ENCODE assay signal across 33 cellular contexts in genomic region chr10:69748621-69749020, GRCh38. TPM values are rescaled to one million over a fixed set of nuclear protein-coding genes. Genes with fewer than 3 reads are reported as not detected.
A peak's percentile ranks its signal among the peaks of the same experiment; 100 is the strongest.
DNase-seq lines count a peak whose midpoint lies in the region; ATAC-seq and TF ChIP-seq lines count a peak whose summit lies in the region.
"Had no signal": no experiment of that assay in that cellular context is flagged by ENCODE, and none has a peak within 500 bp of the region (broad histone marks: within the 10 kb centered on the region; RNA-seq: fewer than 3 reads in every experiment).

No MANE protein-coding gene starts in this region.

- H3K4me1 Mint-ChIP-seq in natural killer cell treated with Interleukin-12 subunit alpha and Interleukin-12 subunit beta and Interleukin-15 and Interleukin-18, amount 100 ng/mL, for 72 hours (ENCODE audit: low read depth in 2 of 2), result no peaks in the 10 kb centered on the region
- H3K4me1 Mint-ChIP-seq in natural killer cell (no peaks in the 10 kb centered on the region), immature natural killer cell (no peaks in the 10 kb centered on the region), CD14-positive monocyte (no peaks in the 10 kb centered on the region)
- H3K4me1 Mint-ChIP-seq in stimulated activated naive CD8-positive, alpha-beta T cell treated with anti-CD3 and anti-CD28 coated beads, Interleukin-15, amount 100 ng/mL, for 72 hours, result no peaks in the 10 kb centered on the region
- H3K4me1 Mint-ChIP-seq: activated CD4-positive, alpha-beta T cell treated with anti-CD3 and anti-CD28 coated beads, Interleukin-2, amount 10 ng/mL, durations not matched to agents 7 days and 5 days; naive B cell had no signal

- H2AFZ ChIP-seq in mesenchymal stem cell (ENCODE audit: low read depth, low read length), result no peak overlapping the region

- no peak overlapping the region for H3K4me2 ChIP-seq in mesenchymal stem cell (ENCODE audit: low read length, poor library complexity, severe bottlenecking)

- ATAC-seq in natural killer cell treated with Interleukin-12 subunit alpha and Interleukin-12 subunit beta and Interleukin-15 and Interleukin-18, amount 100 ng/mL, for 72 hours, result peak in 1 of 2 donors; percentile 40
- no peak for ATAC-seq in natural killer cell
- no peak for ATAC-seq in stimulated activated naive CD8-positive, alpha-beta T cell treated with anti-CD3 and anti-CD28 coated beads, Interleukin-15, amount 100 ng/mL, for 72 hours
- ATAC-seq: activated naive CD4-positive, alpha-beta T cell treated with anti-CD3 and anti-CD28 coated beads, Interleukin-2, amount 50 U/mL, for 72 hours; CD8-positive, alpha-beta T cell; GM12878; HCT116; heart left ventricle had no signal

- no peak overlapping the region for H2AK5ac ChIP-seq in mesenchymal stem cell (ENCODE audit: low read length, severe bottlenecking)

- no peaks in the 10 kb centered on the region for H3K36me3 Mint-ChIP-seq in natural killer cell treated with Interleukin-12 subunit alpha and Interleukin-12 subunit beta and Interleukin-15 and Interleukin-18, amount 100 ng/mL, for 72 hours
- H3K36me3 Mint-ChIP-seq in natural killer cell (no peaks in the 10 kb centered on the region), immature natural killer cell (peaks cover 0 to 4% (median 0%) of the 10 kb centered on the region in 3 donors), CD14-positive monocyte (no peaks in the 10 kb centered on the region)
- H3K36me3 Mint-ChIP-seq: activated naive CD4-positive, alpha-beta T cell treated with anti-CD3 and anti-CD28 coated beads, Interleukin-2, amount 50 U/mL, for 72 hours; CD8-positive, alpha-beta T cell; mesothelial cell of epicardium; naive B cell had no signal

- H2BK5ac ChIP-seq in mesenchymal stem cell (ENCODE audit: low read depth, low read length, poor library complexity, severe bottlenecking), result no peak overlapping the region

- H3K27me3 Mint-ChIP-seq in natural killer cell treated with Interleukin-12 subunit alpha and Interleukin-12 subunit beta and Interleukin-15 and Interleukin-18, amount 100 ng/mL, for 72 hours, result peaks cover 19 to 53% of the 10 kb centered on the region in 2 donors
- peaks cover 26 to 29% of the 10 kb centered on the region in 2 donors for H3K27me3 Mint-ChIP-seq in natural killer cell (ENCODE audit: low read depth in 2 of 2)
- H3K27me3 Mint-ChIP-seq in immature natural killer cell (ENCODE audit: low read depth in 3 of 3), result peaks cover 10 to 12% (median 11%) of the 10 kb centered on the region in 3 donors
- H3K27me3 Mint-ChIP-seq in stimulated activated naive CD8-positive, alpha-beta T cell treated with anti-CD3 and anti-CD28 coated beads, Interleukin-15, amount 100 ng/mL, for 72 hours, result peaks cover 29% of the 10 kb centered on the region
- H3K27me3 Mint-ChIP-seq in CD14-positive monocyte (ENCODE audit: low read depth in 3 of 3), result peaks cover 3 to 17% (median 15%) of the 10 kb centered on the region in 3 donors

- intact Hi-C loops in natural killer cell (cut with micrococcal nuclease), result no loop called here
- intact Hi-C loops in CD14-positive monocyte (cut with micrococcal nuclease), result no loop called here

- H3K79me1 ChIP-seq in mesenchymal stem cell (replicated peaks; ENCODE audit: low read length, poor library complexity, severe bottlenecking), result no peaks in the 10 kb centered on the region

- peaks cover 10% of the 10 kb centered on the region for H3K4me1 ChIP-seq in adipocyte (ENCODE audit: control insufficient read depth, insufficient read depth, low read length)
- peaks cover 12% of the 10 kb centered on the region for H3K4me1 ChIP-seq in mesenchymal stem cell (ENCODE audit: control insufficient read depth, insufficient read depth, low read depth, low read length)
- H3K4me1 ChIP-seq: heart left ventricle had no signal

- no peaks in the 10 kb centered on the region for H3K9me3 Mint-ChIP-seq in natural killer cell treated with Interleukin-12 subunit alpha and Interleukin-12 subunit beta and Interleukin-15 and Interleukin-18, amount 100 ng/mL, for 72 hours
- H3K9me3 Mint-ChIP-seq in natural killer cell (no peaks in the 10 kb centered on the region), immature natural killer cell (no peaks in the 10 kb centered on the region), CD14-positive monocyte (peaks cover 0 to 2% (median 0%) of the 10 kb centered on the region in 7 donors)
- H3K9me3 Mint-ChIP-seq in stimulated activated naive CD8-positive, alpha-beta T cell treated with anti-CD3 and anti-CD28 coated beads, Interleukin-15, amount 100 ng/mL, for 72 hours, result no peaks in the 10 kb centered on the region
- H3K9me3 Mint-ChIP-seq: activated CD4-positive, alpha-beta T cell treated with anti-CD3 and anti-CD28 coated beads, Interleukin-2, amount 10 ng/mL, durations not matched to agents 7 days and 5 days; activated naive CD4-positive, alpha-beta T cell treated with anti-CD3 and anti-CD28 coated beads, Interleukin-2, amount 50 U/mL, for 72 hours; CD8-positive, alpha-beta T cell; mesothelial cell of epicardium; naive B cell had no signal

- no peak overlapping the region for H3K18ac ChIP-seq in mesenchymal stem cell (ENCODE audit: low read depth in 1 of 2, low read length in 2 of 2)

- H2BK15ac ChIP-seq in mesenchymal stem cell (ENCODE audit: low read depth, poor library complexity, severe bottlenecking), result no peak overlapping the region

- H3K14ac ChIP-seq in mesenchymal stem cell (ENCODE audit: low read length in 2 of 2), result no peak overlapping the region

- H4K91ac ChIP-seq in mesenchymal stem cell (ENCODE audit: low read length), result peak overlapping the region; percentile 22

- H3K4me3 Mint-ChIP-seq in natural killer cell treated with Interleukin-12 subunit alpha and Interleukin-12 subunit beta and Interleukin-15 and Interleukin-18, amount 100 ng/mL, for 72 hours, result no peak overlapping the region
- H3K4me3 Mint-ChIP-seq in natural killer cell (no peak overlapping the region), immature natural killer cell (no peak overlapping the region), CD14-positive monocyte (no peak overlapping the region)
- H3K4me3 Mint-ChIP-seq in stimulated activated naive CD8-positive, alpha-beta T cell treated with anti-CD3 and anti-CD28 coated beads, Interleukin-15, amount 100 ng/mL, for 72 hours, result no peak overlapping the region
- H3K4me3 Mint-ChIP-seq: activated CD4-positive, alpha-beta T cell treated with anti-CD3 and anti-CD28 coated beads, Interleukin-2, amount 10 ng/mL, durations not matched to agents 7 days and 5 days; CD8-positive, alpha-beta T cell; mesothelial cell of epicardium; naive B cell had no signal

- no peak for TF ChIP-seq CTCF in natural killer cell (IDR thresholded peaks at IDR 0.05)
- TF ChIP-seq CTCF in CD14-positive monocyte (IDR thresholded peaks at IDR 0.05), result no peak

- H3K4me3 ChIP-seq in adipocyte (ENCODE audit: low read length) (no peak overlapping the region), mesenchymal stem cell (ENCODE audit: insufficient read depth in 1 of 2, low read depth in 1 of 2, low read length in 2 of 2) (no peak overlapping the region)
- H3K4me3 ChIP-seq: coronary artery, GM12878, heart left ventricle had no signal

- no peak overlapping the region for H3K27ac ChIP-seq in mesenchymal stem cell (ENCODE audit: low read length, poor library complexity, severe bottlenecking)
- H3K27ac ChIP-seq: epithelial cell of prostate, foreskin keratinocyte, heart left ventricle had no signal

- peak overlapping the region; percentile 56 for H4K8ac ChIP-seq in mesenchymal stem cell (ENCODE audit: low read length)

- DNase-seq in natural killer cell treated with Interleukin-12 subunit alpha and Interleukin-12 subunit beta and Interleukin-15 and Interleukin-18, amount 100 ng/mL, for 72 hours (ENCODE audit: low spot score), result peak; percentile 15
- DNase-seq in natural killer cell, result no peak
- peak; percentile 56 for DNase-seq in adipocyte (ENCODE audit: low read depth)
- DNase-seq in mesenchymal stem cell, result peak; percentile 15
- DNase-seq in AG08396 (ENCODE audit: low spot score), result no peak
- no peak for DNase-seq in immature natural killer cell
- DNase-seq in stimulated activated naive CD8-positive, alpha-beta T cell treated with anti-CD3 and anti-CD28 coated beads, Interleukin-15, amount 100 ng/mL, for 72 hours, result no peak
- no peak for DNase-seq in CD14-positive monocyte (ENCODE audit: low spot score)
- DNase-seq: 8988T; activated CD4-positive, alpha-beta T cell treated with anti-CD3 and anti-CD28 coated beads, Interleukin-2, amount 10 ng/mL, durations not matched to agents 7 days and 5 days; activated effector memory CD4-positive, alpha-beta T cell treated with Interleukin-2 at 50 U/mL for 16 hours; anterior cingulate cortex; CD8-positive, alpha-beta T cell; DMS 273 treated with DMSO at 0.1 percent for 48 hours; effector CD8-positive, alpha-beta T cell; heart left ventricle; naive B cell; NCI-H1048; NCI-H1694; NCI-H446 treated with DMSO at 0.1 percent for 48 hours; NCI-H774; stimulated activated CD4-positive, alpha-beta T cell treated with anti-CD3 and anti-CD28 coated beads, Interleukin-15, amount 100 ng/mL, for 24 hours; stimulated activated CD4-positive, alpha-beta T cell treated with anti-CD3 and anti-CD28 coated beads, Interleukin-4, amount 100 ng/mL, for 4 hours; T1000; trophoblast cell had no signal

- H2BK12ac ChIP-seq in mesenchymal stem cell (ENCODE audit: low read length in 2 of 2), result no peak overlapping the region

- H3K36me3 ChIP-seq in adipocyte (ENCODE audit: control insufficient read depth, insufficient read depth, low read length, severe bottlenecking), result no peaks in the 10 kb centered on the region
- no peaks in the 10 kb centered on the region for H3K36me3 ChIP-seq in mesenchymal stem cell (ENCODE audit: control insufficient read depth in 1 of 2, insufficient read depth in 2 of 2, low read depth in 1 of 2, low read length in 2 of 2)
- H3K36me3 ChIP-seq: heart left ventricle had no signal

- H3K4ac ChIP-seq in mesenchymal stem cell (ENCODE audit: low read depth in 1 of 2, low read length in 2 of 2), result peak overlapping the region in 1 of 2 experiments; percentile 5

- no peak overlapping the region for H3K27ac Mint-ChIP-seq in natural killer cell treated with Interleukin-12 subunit alpha and Interleukin-12 subunit beta and Interleukin-15 and Interleukin-18, amount 100 ng/mL, for 72 hours
- H3K27ac Mint-ChIP-seq in natural killer cell, result no peak overlapping the region
- H3K27ac Mint-ChIP-seq in immature natural killer cell, result no peak overlapping the region
- no peak overlapping the region for H3K27ac Mint-ChIP-seq in stimulated activated naive CD8-positive, alpha-beta T cell treated with anti-CD3 and anti-CD28 coated beads, Interleukin-15, amount 100 ng/mL, for 72 hours
- H3K27ac Mint-ChIP-seq in CD14-positive monocyte, result no peak overlapping the region
- H3K27ac Mint-ChIP-seq: activated CD4-positive, alpha-beta T cell treated with anti-CD3 and anti-CD28 coated beads, Interleukin-2, amount 10 ng/mL, durations not matched to agents 7 days and 5 days; activated naive CD4-positive, alpha-beta T cell treated with anti-CD3 and anti-CD28 coated beads, Interleukin-2, amount 50 U/mL, for 72 hours; CD8-positive, alpha-beta T cell; mesothelial cell of epicardium; naive B cell had no signal

- H3K9ac ChIP-seq in adipocyte (ENCODE audit: low read length) (no peak overlapping the region), mesenchymal stem cell (ENCODE audit: low read length) (no peak overlapping the region)

- no peak overlapping the region for H2BK120ac ChIP-seq in mesenchymal stem cell (ENCODE audit: low read depth, low read length)

- H3K23ac ChIP-seq in mesenchymal stem cell (ENCODE audit: low read length in 2 of 2), result no peak overlapping the region

- WGBS in mesenchymal stem cell, result 65% methylated on average over 1 of the region's 1 CpG

- H3K27me3 ChIP-seq in adipocyte (replicated peaks; ENCODE audit: control insufficient read depth, insufficient read depth, low read length) (peaks cover 59% of the 10 kb centered on the region), mesenchymal stem cell (ENCODE audit: control insufficient read depth in 1 of 2, insufficient read depth in 1 of 2, low read length in 2 of 2) (peaks cover 0 to 78% of the 10 kb centered on the region in 2 experiments)

- no peaks in the 10 kb centered on the region for H3K9me3 ChIP-seq in adipocyte (ENCODE audit: control insufficient read depth, low read length)
- no peaks in the 10 kb centered on the region for H3K9me3 ChIP-seq in mesenchymal stem cell (ENCODE audit: control insufficient read depth, low read length)
- H3K9me3 ChIP-seq: heart left ventricle had no signal

RNA-seq across cellular contexts. Expression of gene COL13A1, which starts 53.1 kb away (rescaled TPM):
- total RNA-seq in natural killer cell treated with Interleukin-12 subunit alpha and Interleukin-12 subunit beta and Interleukin-15 and Interleukin-18, amount 100 ng/mL, for 72 hours, result not detected
- total RNA-seq in natural killer cell, result 10 to 100 TPM in 2 of 3 donors, 1 to 10 TPM in 1; 5.2 to 22.0 (median 10.3) TPM
- polyA plus RNA-seq in mesenchymal stem cell (2013, experiment 1 of 2), result 11.4 TPM
- polyA plus RNA-seq in mesenchymal stem cell (2013, experiment 2 of 2), result 11.1 TPM
- 1 to 10 TPM; 1.0 to 6.0 (median 1.6) TPM for polyA plus RNA-seq in immature natural killer cell
- not detected for polyA plus RNA-seq in CD14-positive monocyte
- total RNA-seq: activated CD4-positive, alpha-beta T cell treated with anti-CD3 and anti-CD28 coated beads, Interleukin-2, amount 10 ng/mL, durations not matched to agents 7 days and 5 days; activated CD8-positive, alpha-beta memory T cell treated with anti-CD3 and anti-CD28 coated beads for 36 hours; activated naive CD4-positive, alpha-beta T cell treated with anti-CD3 and anti-CD28 coated beads, Interleukin-2, amount 50 U/mL, for 72 hours; CD8-positive, alpha-beta T cell; GM12878 had no signal

Comparison
In these comparisons a context has a peak if more than half of its experiments do, and no peak if none do; other contexts are left out.
1. DNase-seq: peak in natural killer cell treated with Interleukin-12 subunit alpha and Interleukin-12 subunit beta and Interleukin-15 and Interleukin-18, amount 100 ng/mL, for 72 hours (single experiment), adipocyte (single experiment) and mesenchymal stem cell (single experiment); none in natural killer cell (single experiment), AG08396 (single experiment), immature natural killer cell (0 of 3), stimulated activated naive CD8-positive, alpha-beta T cell treated with anti-CD3 and anti-CD28 coated beads, Interleukin-15, amount 100 ng/mL, for 72 hours (0 of 2) and CD14-positive monocyte (single experiment).
2. RNA of gene COL13A1, which starts 53.1 kb away (total RNA-seq): 5.2 to 22.0 TPM in natural killer cell; not detected in natural killer cell treated with Interleukin-12 subunit alpha and Interleukin-12 subunit beta and Interleukin-15 and Interleukin-18, amount 100 ng/mL, for 72 hours; every median in the first group is over 4 times any median in the second.